In the genomic region with DNA sequence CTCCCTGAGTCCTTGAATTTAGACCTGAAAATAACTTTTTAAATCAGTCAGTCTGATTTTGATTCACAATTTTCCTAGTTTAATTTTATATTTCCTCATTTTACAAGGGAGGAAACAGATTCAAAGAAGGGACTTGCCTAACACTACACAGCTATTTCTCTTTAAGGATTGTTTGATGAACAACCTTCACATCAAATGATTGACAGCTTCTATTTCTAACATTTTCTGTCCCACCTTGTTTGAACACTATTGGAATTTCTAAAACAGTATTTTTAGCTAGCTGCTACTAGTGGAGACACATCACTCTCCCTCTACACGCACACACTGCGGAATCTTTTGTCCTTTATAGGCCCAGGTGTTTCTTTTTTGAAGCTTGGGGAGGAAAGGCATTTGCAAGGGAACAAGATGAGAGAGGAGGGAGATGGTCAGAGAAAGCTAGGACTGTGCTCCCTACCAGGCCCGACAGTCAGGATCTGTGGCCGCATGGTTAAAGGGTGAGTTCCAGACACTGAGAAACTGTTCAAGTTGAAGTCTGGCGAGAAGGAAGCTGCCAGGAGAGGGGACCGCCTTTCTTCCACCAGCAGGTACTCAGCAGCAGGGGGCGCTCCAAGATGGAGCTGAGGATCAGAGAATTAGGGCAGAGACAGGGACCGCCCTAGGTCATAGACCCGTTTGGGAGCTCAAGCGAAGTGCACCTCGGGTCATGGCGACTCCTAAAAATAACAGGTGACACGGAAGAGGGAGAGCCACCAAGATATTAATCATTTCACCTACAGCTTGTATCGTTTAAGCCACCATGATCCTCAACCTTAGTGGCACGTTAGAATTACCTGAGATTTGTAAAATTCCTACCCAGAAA, we compare ENCODE assay signal across 8 cellular contexts. TPM values are rescaled to one million over a fixed set of nuclear protein-coding genes. Genes with fewer than 3 reads are reported as not detected.
A peak's percentile ranks its signal among the peaks of the same experiment; 100 is the strongest.
DNase-seq lines count a peak whose midpoint lies in the region; ATAC-seq, FAIRE-seq and TF ChIP-seq lines count a peak whose summit lies in the region.

No MANE protein-coding gene starts in this region.

- peak overlapping the region in 1 of 3 donors; percentile 54 for H3K27ac Mint-ChIP-seq in CD4-positive, CD25-positive, alpha-beta regulatory T cell
- no peak overlapping the region for H3K27ac Mint-ChIP-seq in T-cell

- H3K27me3 Mint-ChIP-seq in CD4-positive, CD25-positive, alpha-beta regulatory T cell = peaks cover 5% of the 10 kb centered on the region
- peaks cover 0 to 4% of the 10 kb centered on the region in 2 donors for H3K27me3 Mint-ChIP-seq in T-cell

- H3K36me3 Mint-ChIP-seq in CD4-positive, CD25-positive, alpha-beta regulatory T cell = no peaks in the 10 kb centered on the region
- H3K36me3 Mint-ChIP-seq in T-cell = no peaks in the 10 kb centered on the region

- no peaks in the 10 kb centered on the region for H3K9me3 Mint-ChIP-seq in CD4-positive, CD25-positive, alpha-beta regulatory T cell
- no peaks in the 10 kb centered on the region for H3K9me3 Mint-ChIP-seq in T-cell

- peaks cover 8% of the 10 kb centered on the region for H3K4me1 ChIP-seq in CD4-positive, CD25-positive, alpha-beta regulatory T cell (ENCODE audit: control insufficient read depth, insufficient read depth, low read length, poor library complexity, severe bottlenecking)
- H3K4me1 ChIP-seq in adrenal gland (replicated peaks in 1 of 2) = no peaks in the 10 kb centered on the region
- H3K4me1 ChIP-seq in HepG2 (ENCODE audit: insufficient read depth, low read length) = peaks cover 28% of the 10 kb centered on the region

- H3K27me3 ChIP-seq in CD4-positive, CD25-positive, alpha-beta regulatory T cell (ENCODE audit: control insufficient read depth, insufficient read depth, low read length) = no peaks in the 10 kb centered on the region
- H3K27me3 ChIP-seq in adrenal gland = no peaks in the 10 kb centered on the region
- no peaks in the 10 kb centered on the region for H3K27me3 ChIP-seq in HepG2 (ENCODE audit: control insufficient read depth in 1 of 2, insufficient read depth in 2 of 2, low read length in 2 of 2)

- TF ChIP-seq RAD21 in HepG2 (CRISPR knock-in tag; IDR thresholded peaks at IDR 0.05) = peak; percentile 82

- CTCF ChIA-PET in T-cell (lab: Charles Lee) = interaction anchor here (0.5 to 3.0 kb wide), 19 partner anchors 8 to 530 kb away, joined by 3 to 45 read pairs (median 4); no protein-coding TSS in a partner anchor
- CTCF ChIA-PET in HepG2 (lab: Yijun Ruan, JAX; ENCODE audit: low intra/inter-chr PET ratio, low total read pairs) = interaction anchor here (0.7 to 1.6 kb wide), 4 partner anchors 8 to 420 kb away, joined by 3 read pairs; no protein-coding TSS in a partner anchor

- peaks cover 4 to 30% (median 16%) of the 10 kb centered on the region in 4 donors for H3K4me1 Mint-ChIP-seq in CD4-positive, CD25-positive, alpha-beta regulatory T cell
- H3K4me1 Mint-ChIP-seq in T-cell = peaks cover 25 to 40% (median 26%) of the 10 kb centered on the region in 3 donors

- no TSS peak for BruUV-seq in HepG2 (replicated peaks; lab: Mats Ljungman, UMichigan)

- H2AFZ ChIP-seq in HepG2 (ENCODE audit: low read length) = peak overlapping the region; percentile 90

- TF ChIP-seq POLR2A in adrenal gland (IDR thresholded peaks at IDR 0.05) (no peak), HepG2 (IDR thresholded peaks at IDR 0.05; ENCODE audit: insufficient read depth in 1 of 2, low read depth in 2 of 2, low read length in 2 of 2) (no peak)

- peak; percentile 57 to 63 for ATAC-seq in CD4-positive, CD25-positive, alpha-beta regulatory T cell (ENCODE audit: low read depth in 2 of 2)
- ATAC-seq in GM19438 (IDR thresholded peaks at IDR 0.05; ENCODE audit: low read depth, unreplicated experiment) = peak; percentile 67
- ATAC-seq in HG03520 (IDR thresholded peaks at IDR 0.05; ENCODE audit: unreplicated experiment) = peak; percentile 57
- peak; percentile 64 to 79 (median 72) for ATAC-seq in T-cell (replicated peaks in 1 of 4)
- peak; percentile 95 for ATAC-seq in HepG2

- peak; percentile 75 for FAIRE-seq in HepG2 (lab: Jason Lieb, UNC)

- POLR2A ChIA-PET in T-cell (lab: Charles Lee) (interaction anchor here in 1 of 2 donors (1.5 kb wide), 1 partner anchor 8 kb away, joined by 6 read pairs; no protein-coding TSS in a partner anchor), HepG2 (lab: Yijun Ruan, JAX) (interaction anchor here (0.6 to 2.2 kb wide), 9 partner anchors 14 to 67 kb away, joined by 3 to 16 read pairs (median 4); a partner anchor contains a TSS)

- TF ChIP-seq CTCF in adrenal gland (IDR thresholded peaks at IDR 0.05) (peak; percentile 30 to 68 (median 58)), HepG2 (CRISPR knock-in tag; IDR thresholded peaks at IDR 0.05) (peak; percentile 96)

- no peaks in the 10 kb centered on the region for H3K79me2 ChIP-seq in HepG2 (ENCODE audit: insufficient read depth, low read length)

- no peak for TF ChIP-seq EP300 in HepG2 (IDR thresholded peaks at IDR 0.05; ENCODE audit: low read depth in 2 of 2, low read length in 2 of 2)
- no peak for TF ChIP-seq EP300 in HepG2 (CRISPR knock-in tag; IDR thresholded peaks at IDR 0.05; ENCODE audit: borderline replicate concordance)

- no peak overlapping the region; the same call in 1 of the 2 replicates for H3K9ac ChIP-seq in HepG2 (ENCODE audit: insufficient read depth, low read depth, low read length)

- no peaks in the 10 kb centered on the region for H4K20me1 ChIP-seq in HepG2 (ENCODE audit: insufficient read depth, low read length)

- H3K4me3 ChIP-seq in CD4-positive, CD25-positive, alpha-beta regulatory T cell (ENCODE audit: low read depth, low read length) = no peak overlapping the region
- no peak overlapping the region for H3K4me3 ChIP-seq in adrenal gland
- peak overlapping the region in 1 of 3 experiments; percentile 49; a peak in 4 of 6 replicates for H3K4me3 ChIP-seq in HepG2 (replicated peaks in 1 of 3; ENCODE audit: insufficient read depth in 1 of 3, low read depth in 2 of 3, low read length in 3 of 3)

- H3K27ac ChIP-seq in CD4-positive, CD25-positive, alpha-beta regulatory T cell (ENCODE audit: insufficient read depth, low read length, poor library complexity, severe bottlenecking) = no peak overlapping the region
- H3K27ac ChIP-seq in adrenal gland (no peak overlapping the region), HepG2 (ENCODE audit: extremely low read length, insufficient read depth, low read length) (no peak overlapping the region)

- DNase-seq in CD4-positive, CD25-positive, alpha-beta regulatory T cell = peak; percentile 38 to 75 (median 40)
- DNase-seq in T-cell (peak; percentile 14 to 74 (median 53)), adrenal gland (peak; percentile 57 to 83 (median 72)), HepG2 (ENCODE audit: low spot score) (peak; percentile 42), NCI-H524 treated with DMSO at 0.1 percent for 48 hours (lab: John Stamatoyannopoulos, UW) (no peak)
- DNase-seq in stimulated activated CD8-positive, alpha-beta memory T cell treated with anti-CD3 and anti-CD28 coated beads, Interleukin-7, amount 100 ng/mL, for 1 hour (ENCODE audit: low read depth in 2 of 2) = peak; percentile 24 to 60

- intact Hi-C loops in adrenal gland (cut with DNase I) = no loop called here
- intact Hi-C loops in HepG2 (cut with micrococcal nuclease; ENCODE audit: unreplicated experiment) = loop anchor here (1.0 to 2.0 kb wide), 4 partner anchors 61 to 421 kb away; no protein-coding TSS in a partner anchor

- H3K9me3 ChIP-seq in CD4-positive, CD25-positive, alpha-beta regulatory T cell (ENCODE audit: control insufficient read depth in 2 of 2, low read length in 2 of 2) = no peaks in the 10 kb centered on the region
- H3K9me3 ChIP-seq in adrenal gland (replicated peaks in 1 of 3) = no peaks in the 10 kb centered on the region
- no peaks in the 10 kb centered on the region for H3K9me3 ChIP-seq in HepG2 (ENCODE audit: low read length)

- H3K4me3 Mint-ChIP-seq in CD4-positive, CD25-positive, alpha-beta regulatory T cell = no peak overlapping the region
- peak overlapping the region in 2 of 3 donors; percentile 14 to 45 for H3K4me3 Mint-ChIP-seq in T-cell

- no peaks in the 10 kb centered on the region for H3K36me3 ChIP-seq in CD4-positive, CD25-positive, alpha-beta regulatory T cell (ENCODE audit: control insufficient read depth, insufficient read depth, low read length)
- no peaks in the 10 kb centered on the region for H3K36me3 ChIP-seq in adrenal gland (replicated peaks in 1 of 2)
- H3K36me3 ChIP-seq in HepG2 (replicated peaks in 1 of 2; ENCODE audit: control insufficient read depth in 1 of 2, insufficient read depth in 2 of 2, low read length in 2 of 2) = no peaks in the 10 kb centered on the region

- WGBS in adrenal gland, 4 donors = 32 to 40% (median 36%) methylated on average over 15 of the region's 15 CpGs
- 23% methylated on average over 13 of the region's 15 CpGs for WGBS in HepG2 (ENCODE audit: low lambda C conversion rate)

- peak overlapping the region; percentile 79 for H3K4me2 ChIP-seq in HepG2 (ENCODE audit: low read depth, low read length)

- in situ Hi-C loops in HepG2 (cut with HindIII; ENCODE audit: extremely low pct_ligation_motif_present, low pct_unique_long_range_greater_than_20kb) = loop anchor here (5.0 kb wide), 1 partner anchor 64 kb away; no protein-coding TSS in a partner anchor

RNA-seq across cellular contexts. Expression of a gene that starts 49.7 kb away (rescaled TPM):
- not detected for total RNA-seq in CD4-positive, CD25-positive, alpha-beta regulatory T cell
- polyA plus RNA-seq in CD4-positive, CD25-positive, alpha-beta regulatory T cell = under 1 TPM in 2 of 4 donors, not detected in 2; 0.43 to 0.61 TPM
- total RNA-seq in T-cell (under 1 TPM in 2 of 5 donors, not detected in 3; 0.20 to 0.28 TPM), adrenal gland (100 to 1,000 TPM in 2 of 8 donors, 10 to 100 TPM in 6; 38.7 to 228 (median 65.2) TPM), HepG2 (2016; rRNA removed; fragmentation: Illumina TruSeq; extraction: Trizol) (11.6 and 14.4 TPM in 2 replicates)
- polyA plus RNA-seq in adrenal gland (100 to 1,000 TPM in 1 of 3 donors, 10 to 100 TPM in 2; 21.0 to 134 (median 58.4) TPM), HepG2 (2011; rRNA removed) (42.6 and 43.9 TPM in 2 replicates)
- total RNA-seq in HepG2 (2016; cell fraction: cytosol; rRNA removed; fragmentation: Illumina TruSeq; extraction: Trizol; ENCODE audit: low read depth) = 3.2 and 3.5 TPM in 2 replicates
- total RNA-seq in HepG2 (2016; cell fraction: insoluble cytoplasmic fraction; rRNA removed; fragmentation: Illumina TruSeq; extraction: Trizol) = 10.7 and 18.0 TPM in 2 replicates
- 5.5 and 7.4 TPM in 2 replicates for total RNA-seq in HepG2 (2016; cell fraction: membrane; rRNA removed; fragmentation: Illumina TruSeq; extraction: Trizol)
- 4.7 and 5.1 TPM in 2 replicates for total RNA-seq in HepG2 (2016; cell fraction: nucleus; rRNA removed; fragmentation: Illumina TruSeq; extraction: Trizol)
- polyA plus RNA-seq in HepG2 (2011; cell fraction: cytosol; rRNA removed) = 21.0 and 40.0 TPM in 2 replicates
- 7.5 and 15.1 TPM in 2 replicates for polyA plus RNA-seq in HepG2 (2011; cell fraction: nucleus; rRNA removed)
- 81.9 and 82.1 TPM in 2 replicates for polyA plus RNA-seq in HepG2 (2012)
- 1.9 and 3.5 TPM in 2 replicates for polyA plus RNA-seq in HepG2 (2016; cell fraction: cytosol; fragmentation: Illumina TruSeq; extraction: Trizol; ENCODE audit: low read depth)
- 13.4 and 19.0 TPM in 2 replicates for polyA plus RNA-seq in HepG2 (2016; cell fraction: insoluble cytoplasmic fraction; fragmentation: Illumina TruSeq; extraction: Trizol; ENCODE audit: low read depth)
- 3.8 and 4.2 TPM in 2 replicates for polyA plus RNA-seq in HepG2 (2016; cell fraction: membrane; fragmentation: Illumina TruSeq; extraction: Trizol; ENCODE audit: low read depth)
- 5.6 and 5.8 TPM in 2 replicates for polyA plus RNA-seq in HepG2 (2016; cell fraction: nucleus; fragmentation: Illumina TruSeq; extraction: Trizol; ENCODE audit: insufficient read depth, low read depth)
- 2.8 and 6.8 TPM in 2 replicates for polyA minus RNA-seq in HepG2 (2011; rRNA and poly(A)+ RNA removed; ENCODE audit: low replicate concordance)
- polyA minus RNA-seq in HepG2 (2011; cell fraction: cytosol; rRNA and poly(A)+ RNA removed) = 10.6 and 13.8 TPM in 2 replicates
- 10.3 and 17.5 TPM in 2 replicates for polyA minus RNA-seq in HepG2 (2011; cell fraction: nucleus; rRNA and poly(A)+ RNA removed)

Comparison
In these comparisons a context has a peak if more than half of its experiments do, and no peak if none do; other contexts are left out.
1. H3K4me3 Mint-ChIP-seq: peak in T-cell (2 of 3); none in CD4-positive, CD25-positive, alpha-beta regulatory T cell (0 of 4).
2. Peak in every context shown above with its lines, with median percentiles within 50 percentile points of each other: ATAC-seq.